ENCODE assay signal across 1 cellular context in the genomic region with DNA sequence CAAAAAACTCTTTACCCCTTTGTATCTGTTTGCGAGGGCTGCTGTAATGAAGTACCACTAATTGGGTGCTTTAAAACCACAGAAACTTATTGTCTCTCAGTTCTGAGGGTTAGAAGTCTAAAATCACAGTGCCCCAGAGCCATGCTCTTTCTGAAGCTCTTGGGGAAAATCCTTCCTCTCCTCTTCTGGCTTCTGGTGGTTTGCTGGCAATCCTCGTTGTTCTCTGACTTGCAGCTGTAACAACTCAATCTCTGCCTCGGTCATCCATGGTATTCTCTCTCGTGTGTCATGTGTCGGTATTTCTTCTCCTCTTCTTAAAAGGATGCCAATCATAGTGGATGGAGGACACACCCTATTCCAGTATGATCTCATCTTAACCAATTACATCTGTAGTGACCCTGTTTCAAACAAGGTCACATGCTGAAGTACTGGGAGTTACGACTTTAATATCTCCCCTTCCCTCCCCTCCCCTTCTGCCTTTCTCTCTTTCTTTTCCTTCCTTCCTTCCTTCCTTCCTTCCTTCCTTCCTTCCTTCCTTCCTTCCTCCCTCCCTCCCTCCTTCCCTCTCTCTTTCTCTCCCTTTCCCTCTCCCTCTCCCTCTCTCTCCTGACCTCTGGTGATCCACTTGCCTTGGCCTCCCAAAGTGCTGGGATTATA.
TF ChIP-seq lines count a peak whose summit lies in the region.

No MANE protein-coding gene starts in this region.

TF ChIP-seq in GM12878, 131 proteins besides CTCF, POLR2A, EP300 and RAD21 (continued from another document):
- TF ChIP-seq, protein P1, sequence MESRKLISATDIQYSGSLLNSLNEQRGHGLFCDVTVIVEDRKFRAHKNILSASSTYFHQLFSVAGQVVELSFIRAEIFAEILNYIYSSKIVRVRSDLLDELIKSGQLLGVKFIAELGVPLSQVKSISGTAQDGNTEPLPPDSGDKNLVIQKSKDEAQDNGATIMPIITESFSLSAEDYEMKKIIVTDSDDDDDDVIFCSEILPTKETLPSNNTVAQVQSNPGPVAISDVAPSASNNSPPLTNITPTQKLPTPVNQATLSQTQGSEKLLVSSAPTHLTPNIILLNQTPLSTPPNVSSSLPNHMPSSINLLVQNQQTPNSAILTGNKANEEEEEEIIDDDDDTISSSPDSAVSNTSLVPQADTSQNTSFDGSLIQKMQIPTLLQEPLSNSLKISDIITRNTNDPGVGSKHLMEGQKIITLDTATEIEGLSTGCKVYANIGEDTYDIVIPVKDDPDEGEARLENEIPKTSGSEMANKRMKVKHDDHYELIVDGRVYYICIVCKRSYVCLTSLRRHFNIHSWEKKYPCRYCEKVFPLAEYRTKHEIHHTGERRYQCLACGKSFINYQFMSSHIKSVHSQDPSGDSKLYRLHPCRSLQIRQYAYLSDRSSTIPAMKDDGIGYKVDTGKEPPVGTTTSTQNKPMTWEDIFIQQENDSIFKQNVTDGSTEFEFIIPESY (IDR thresholded peaks at IDR 0.05) = no peak
- TF ChIP-seq HDAC6 (IDR thresholded peaks at IDR 0.05; ENCODE audit: unreplicated experiment) (no peak), NFIC (IDR thresholded peaks at IDR 0.05; ENCODE audit: low read depth, low read length) (no peak), MXI1 (IDR thresholded peaks at IDR 0.05; ENCODE audit: low read depth, low read length) (no peak), SIN3A (IDR thresholded peaks at IDR 0.05; ENCODE audit: low read depth, low read length) (no peak), ETV6 (conservative IDR thresholded peaks at IDR 0.05 in 1 of 2, IDR thresholded peaks at IDR 0.05 in 1 of 2; ENCODE audit: borderline replicate concordance in 1 of 2, low read depth in 1 of 2) (peak in 1 of 2 experiments; percentile 71; a peak in 2 of 4 replicates), IKZF2 (IDR thresholded peaks at IDR 0.05) (peak; percentile 44 to 58), CBX5 (IDR thresholded peaks at IDR 0.05; ENCODE audit: low read depth) (no peak), YBX1 (IDR thresholded peaks at IDR 0.05) (no peak), NRF1 (conservative IDR thresholded peaks at IDR 0.05; ENCODE audit: low read depth, low read length) (no peak), KLF5 (IDR thresholded peaks at IDR 0.05; ENCODE audit: partially characterized antibody) (no peak), ATF7 (IDR thresholded peaks at IDR 0.05; ENCODE audit: low read depth) (peak; percentile 80), MTA2 (IDR thresholded peaks at IDR 0.05; ENCODE audit: low read depth) (peak; percentile 97), ASH2L (IDR thresholded peaks at IDR 0.05; ENCODE audit: borderline replicate concordance, low read depth) (no peak), RUNX3 (IDR thresholded peaks at IDR 0.05; ENCODE audit: low read length) (peak; percentile 67), SUPT20H (IDR thresholded peaks at IDR 0.05; ENCODE audit: borderline replicate concordance, control insufficient read depth, low read depth, low read length) (no peak), HCFC1 (IDR thresholded peaks at IDR 0.05; ENCODE audit: low read length) (no peak)
- TF ChIP-seq, protein P2, sequence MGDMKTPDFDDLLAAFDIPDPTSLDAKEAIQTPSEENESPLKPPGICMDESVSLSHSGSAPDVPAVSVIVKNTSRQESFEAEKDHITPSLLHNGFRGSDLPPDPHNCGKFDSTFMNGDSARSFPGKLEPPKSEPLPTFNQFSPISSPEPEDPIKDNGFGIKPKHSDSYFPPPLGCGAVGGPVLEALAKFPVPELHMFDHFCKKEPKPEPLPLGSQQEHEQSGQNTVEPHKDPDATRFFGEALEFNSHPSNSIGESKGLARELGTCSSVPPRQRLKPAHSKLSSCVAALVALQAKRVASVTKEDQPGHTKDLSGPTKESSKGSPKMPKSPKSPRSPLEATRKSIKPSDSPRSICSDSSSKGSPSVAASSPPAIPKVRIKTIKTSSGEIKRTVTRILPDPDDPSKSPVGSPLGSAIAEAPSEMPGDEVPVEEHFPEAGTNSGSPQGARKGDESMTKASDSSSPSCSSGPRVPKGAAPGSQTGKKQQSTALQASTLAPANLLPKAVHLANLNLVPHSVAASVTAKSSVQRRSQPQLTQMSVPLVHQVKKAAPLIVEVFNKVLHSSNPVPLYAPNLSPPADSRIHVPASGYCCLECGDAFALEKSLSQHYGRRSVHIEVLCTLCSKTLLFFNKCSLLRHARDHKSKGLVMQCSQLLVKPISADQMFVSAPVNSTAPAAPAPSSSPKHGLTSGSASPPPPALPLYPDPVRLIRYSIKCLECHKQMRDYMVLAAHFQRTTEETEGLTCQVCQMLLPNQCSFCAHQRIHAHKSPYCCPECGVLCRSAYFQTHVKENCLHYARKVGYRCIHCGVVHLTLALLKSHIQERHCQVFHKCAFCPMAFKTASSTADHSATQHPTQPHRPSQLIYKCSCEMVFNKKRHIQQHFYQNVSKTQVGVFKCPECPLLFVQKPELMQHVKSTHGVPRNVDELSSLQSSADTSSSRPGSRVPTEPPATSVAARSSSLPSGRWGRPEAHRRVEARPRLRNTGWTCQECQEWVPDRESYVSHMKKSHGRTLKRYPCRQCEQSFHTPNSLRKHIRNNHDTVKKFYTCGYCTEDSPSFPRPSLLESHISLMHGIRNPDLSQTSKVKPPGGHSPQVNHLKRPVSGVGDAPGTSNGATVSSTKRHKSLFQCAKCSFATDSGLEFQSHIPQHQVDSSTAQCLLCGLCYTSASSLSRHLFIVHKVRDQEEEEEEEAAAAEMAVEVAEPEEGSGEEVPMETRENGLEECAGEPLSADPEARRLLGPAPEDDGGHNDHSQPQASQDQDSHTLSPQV (IDR thresholded peaks at IDR 0.05) = no peak
- TF ChIP-seq, protein P3, sequence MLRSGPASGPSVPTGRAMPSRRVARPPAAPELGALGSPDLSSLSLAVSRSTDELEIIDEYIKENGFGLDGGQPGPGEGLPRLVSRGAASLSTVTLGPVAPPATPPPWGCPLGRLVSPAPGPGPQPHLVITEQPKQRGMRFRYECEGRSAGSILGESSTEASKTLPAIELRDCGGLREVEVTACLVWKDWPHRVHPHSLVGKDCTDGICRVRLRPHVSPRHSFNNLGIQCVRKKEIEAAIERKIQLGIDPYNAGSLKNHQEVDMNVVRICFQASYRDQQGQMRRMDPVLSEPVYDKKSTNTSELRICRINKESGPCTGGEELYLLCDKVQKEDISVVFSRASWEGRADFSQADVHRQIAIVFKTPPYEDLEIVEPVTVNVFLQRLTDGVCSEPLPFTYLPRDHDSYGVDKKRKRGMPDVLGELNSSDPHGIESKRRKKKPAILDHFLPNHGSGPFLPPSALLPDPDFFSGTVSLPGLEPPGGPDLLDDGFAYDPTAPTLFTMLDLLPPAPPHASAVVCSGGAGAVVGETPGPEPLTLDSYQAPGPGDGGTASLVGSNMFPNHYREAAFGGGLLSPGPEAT (IDR thresholded peaks at IDR 0.05; ENCODE audit: low read depth) = peak; percentile 59; the same call in 1 of the 2 replicates
